Comparison of ENCODE assay signal across 19 cellular contexts in the genomic region with DNA sequence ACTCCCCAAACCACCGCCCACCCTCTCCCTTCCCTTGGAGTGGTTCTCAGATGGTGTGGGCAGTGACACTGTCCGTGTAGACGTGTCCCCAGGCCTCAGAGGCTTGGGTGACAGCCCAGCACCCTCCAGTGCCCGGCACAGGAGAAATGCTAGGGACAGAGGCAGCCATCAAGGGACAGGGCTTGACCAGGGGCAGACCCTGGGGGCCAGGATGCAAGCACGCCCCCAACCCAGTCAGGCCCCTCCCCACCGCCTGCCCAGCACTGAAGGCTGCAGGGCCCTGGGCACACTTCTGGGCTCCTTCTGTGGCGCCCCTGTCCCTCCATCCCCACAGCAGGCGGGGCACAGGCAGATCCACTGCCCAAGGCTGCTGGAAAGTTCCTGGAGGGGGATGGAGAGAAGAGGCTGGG. TPM values are rescaled to one million over a fixed set of nuclear protein-coding genes. Genes with fewer than 3 reads are reported as not detected.
"Had no signal": no experiment of that assay in that cellular context is flagged by ENCODE, and none has a peak within 500 bp of the region (broad histone marks: within the 10 kb centered on the region; RNA-seq: fewer than 3 reads in every experiment).

No MANE protein-coding gene starts in this region.

- H3K4me1 ChIP-seq: breast epithelium had no signal

- H3K27ac ChIP-seq: breast epithelium, tibial nerve had no signal

- DNase-seq: activated CD4-positive, alpha-beta T cell treated with anti-CD3 and anti-CD28 coated beads, Interleukin-2, amount 50 U/mL, for 1 hour; activated CD8-positive, alpha-beta memory T cell treated with anti-CD3 and anti-CD28 coated beads for 24 hours; activated gamma-delta T cell treated with Interleukin-2 at 50 U/mL for 16 hours; anterior cingulate cortex; cerebellar nuclear complex; dermis blood vessel endothelial cell; erythroblast; hippocampal formation; mesendoderm; stimulated activated CD4-positive, alpha-beta T cell treated with anti-CD3 and anti-CD28 coated beads, Interleukin-2, amount 100 ng/mL, for 48 hours; stimulated activated naive CD4-positive, alpha-beta T cell treated with Interleukin-2 at 50 U/mL for 16 hours; substantia nigra; T-cell; T-helper 9 cell had no signal

- H3K4me3 ChIP-seq: breast epithelium, tibial nerve had no signal

- ATAC-seq: T-cell had no signal

- H3K36me3 ChIP-seq: breast epithelium, tibial nerve had no signal

- H3K9me3 ChIP-seq: breast epithelium, tibial nerve had no signal

RNA-seq across cellular contexts. Expression of gene INS, which starts 32.9 kb away (rescaled TPM):
- total RNA-seq: breast epithelium, dermis blood vessel endothelial cell, kidney epithelial cell, lower leg skin, osteocyte had no signal

RNA-seq across cellular contexts. Expression of gene TH, which starts 43.5 kb away (rescaled TPM):
- total RNA-seq: breast epithelium, dermis blood vessel endothelial cell, kidney epithelial cell, T-cell had no signal
